8 cellular contexts compared by ENCODE assay signal in the genomic region with DNA sequence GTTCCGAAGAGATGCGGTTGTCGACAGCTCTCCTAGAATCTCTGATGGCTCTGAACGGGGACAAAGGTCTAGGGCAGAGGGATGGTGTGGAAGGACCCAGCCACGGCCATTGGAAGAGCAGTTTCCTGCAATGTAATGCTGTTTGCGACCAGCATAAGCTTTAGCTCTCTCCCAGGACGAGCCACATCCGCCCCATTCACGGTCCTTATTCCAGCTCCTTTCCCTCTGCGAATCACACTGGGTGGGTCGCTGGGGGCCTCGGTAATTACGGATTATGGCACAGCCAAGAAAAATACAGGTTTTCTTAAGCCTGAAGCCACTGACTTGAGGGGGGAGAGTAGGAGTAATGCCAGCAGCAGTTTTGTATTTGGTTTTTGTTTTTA. TPM values are rescaled to one million over a fixed set of nuclear protein-coding genes. Genes with fewer than 3 reads are reported as not detected.
DNase-seq lines count a peak whose midpoint lies in the region; ATAC-seq and TF ChIP-seq lines count a peak whose summit lies in the region.

No MANE protein-coding gene starts in this region.

- H2BK15ac ChIP-seq in mesendoderm (replicated peaks; ENCODE audit: low read depth): peak overlapping the region; percentile 27

- peak overlapping the region; percentile 85 for H3K4ac ChIP-seq in mesendoderm (ENCODE audit: low read depth, low read length)

- peak overlapping the region; percentile 95 for H3K4me3 Mint-ChIP-seq in type B pancreatic cell

- H4K5ac ChIP-seq in mesendoderm (ENCODE audit: low read length): no peak overlapping the region

- peaks cover 2% of the 10 kb centered on the region for H3K79me1 ChIP-seq in mesendoderm (ENCODE audit: low read length)

- H3K79me2 ChIP-seq in DND-41 (ENCODE audit: insufficient read depth, low read length): peaks cover 81% of the 10 kb centered on the region
- H3K79me2 ChIP-seq in mesendoderm (ENCODE audit: control insufficient read depth, insufficient read depth, low read length): peaks cover 12% of the 10 kb centered on the region

- H3K9me3 ChIP-seq in DND-41 (ENCODE audit: insufficient read depth, low read length, severe bottlenecking) (no peaks in the 10 kb centered on the region), ectodermal cell (ENCODE audit: control insufficient read depth, low read length) (no peaks in the 10 kb centered on the region)

- H3K56ac ChIP-seq in mesendoderm (ENCODE audit: low read length): peak overlapping the region; percentile 96

- H3K18ac ChIP-seq in mesendoderm (ENCODE audit: low read length): peak overlapping the region; percentile 82

- TF ChIP-seq CTCF in DND-41 (IDR thresholded peaks at IDR 0.05; ENCODE audit: borderline replicate concordance, extremely low read depth, low read length, poor library complexity, severe bottlenecking): no peak
- TF ChIP-seq CTCF in type B pancreatic cell (conservative IDR thresholded peaks at IDR 0.05): no peak

- H4K20me1 ChIP-seq in DND-41 (ENCODE audit: insufficient read depth, low read length): no peaks in the 10 kb centered on the region

- H3K9me3 Mint-ChIP-seq in type B pancreatic cell: no peaks in the 10 kb centered on the region

- H3K4me3 ChIP-seq in DND-41 (ENCODE audit: low read depth in 1 of 2, low read length in 2 of 2): peak overlapping the region; percentile 61 to 69
- H3K4me3 ChIP-seq in ectodermal cell (ENCODE audit: insufficient read depth, low read depth, low read length): peak overlapping the region; percentile 53
- peak overlapping the region; percentile 51 for H3K4me3 ChIP-seq in mesendoderm (ENCODE audit: low read length)

- WGBS in ectodermal cell, 2 experiments: 1 to 2% methylated on average over 13 of the region's 13 CpGs
- no CpG with 5 or more reads among the region's 13 CpGs for WGBS in mesendoderm (ENCODE audit: extremely low coverage, insufficient coverage, low lambda C conversion rate)

- H3K36me3 Mint-ChIP-seq in type B pancreatic cell: no peaks in the 10 kb centered on the region

- H4K8ac ChIP-seq in mesendoderm (ENCODE audit: low read depth, low read length): no peak overlapping the region

- H2AFZ ChIP-seq in DND-41 (ENCODE audit: low read depth, low read length): peak overlapping the region; percentile 21

- H3K9ac ChIP-seq in DND-41 (ENCODE audit: low read depth, low read length): peak overlapping the region; percentile 83
- peak overlapping the region; percentile 95 for H3K9ac ChIP-seq in mesendoderm (ENCODE audit: low read length)

- in situ Hi-C loops in SK-MEL-5 (cut with HindIII; ENCODE audit: low pct_unique_long_range_greater_than_20kb, low sequenced_read_pairs): no loop called here

- H3K4me1 ChIP-seq in DND-41 (ENCODE audit: insufficient read depth, low read length) (peaks cover 46% of the 10 kb centered on the region), ectodermal cell (ENCODE audit: control insufficient read depth, insufficient read depth, low read length) (peaks cover 7% of the 10 kb centered on the region), mesendoderm (ENCODE audit: control insufficient read depth, low read depth, low read length) (peaks cover 9% of the 10 kb centered on the region)

- H2BK120ac ChIP-seq in mesendoderm (ENCODE audit: low read depth, low read length): no peak overlapping the region

- no peak overlapping the region for H3K23ac ChIP-seq in mesendoderm (ENCODE audit: low read length)

- peak overlapping the region; percentile 90 for H3K4me2 ChIP-seq in DND-41 (ENCODE audit: insufficient read depth, low read length)
- peak overlapping the region; percentile 99 for H3K4me2 ChIP-seq in mesendoderm (ENCODE audit: low read length)

- peak overlapping the region; percentile 54 for H2AK5ac ChIP-seq in mesendoderm (ENCODE audit: low read length)

- peak overlapping the region; percentile 96 for H3K27ac Mint-ChIP-seq in type B pancreatic cell

- H3K27ac ChIP-seq in DND-41 (ENCODE audit: low read length) (peak overlapping the region; percentile 95), ectodermal cell (ENCODE audit: insufficient read depth, low read depth, low read length, poor library complexity, severe bottlenecking) (no peak overlapping the region), mesendoderm (ENCODE audit: low read depth, low read length) (peak overlapping the region; percentile 77)

- H3K4me1 Mint-ChIP-seq in type B pancreatic cell (ENCODE audit: unreplicated experiment): peaks cover 19% of the 10 kb centered on the region

- H3K36me3 ChIP-seq in DND-41 (ENCODE audit: insufficient read depth, low read length) (0 out of 2 replicates have a peak, but pooled peaks cover 4% of the 10 kb centered on the region), ectodermal cell (ENCODE audit: control insufficient read depth, insufficient read depth, low read length) (no peaks in the 10 kb centered on the region), mesendoderm (ENCODE audit: control insufficient read depth, insufficient read depth, low read length) (no peaks in the 10 kb centered on the region)

- peak; percentile 71 for DNase-seq in DND-41
- DNase-seq in SK-MEL-5 (ENCODE audit: low read depth, low spot score): peak; percentile 59
- peak; percentile 67 for DNase-seq in mesendoderm
- no peak for DNase-seq in type B pancreatic cell (ENCODE audit: extremely low spot score, unreplicated experiment)
- DNase-seq in NCI-H1436 treated with DMSO at 0.1 percent for 48 hours (lab: John Stamatoyannopoulos, UW): no peak
- no peak for DNase-seq in MV-4-11 (lab: John Stamatoyannopoulos, UW)

- peaks cover 88% of the 10 kb centered on the region for H3K27me3 Mint-ChIP-seq in type B pancreatic cell

- peak overlapping the region; percentile 82 for H2BK5ac ChIP-seq in mesendoderm (ENCODE audit: low read length)

- H3K27me3 ChIP-seq in DND-41 (ENCODE audit: insufficient read depth, low read length, poor library complexity) (no peaks in the 10 kb centered on the region), ectodermal cell (ENCODE audit: control insufficient read depth, insufficient read depth, low read length, poor library complexity, severe bottlenecking) (peaks cover 82% of the 10 kb centered on the region), mesendoderm (ENCODE audit: insufficient read depth, low read length, poor library complexity) (no peaks in the 10 kb centered on the region)

- peak; percentile 54 for ATAC-seq in DND-41 (ENCODE audit: insufficient read depth, low read depth)
- peak; percentile 20 for ATAC-seq in HG03095 (IDR thresholded peaks at IDR 0.05; ENCODE audit: unreplicated experiment)

RNA-seq across cellular contexts. Expression of gene ANXA2R, which starts 22.7 kb away (rescaled TPM):
- 0.40 and 0.45 TPM in 2 replicates for total RNA-seq in SK-MEL-5 (2014; rRNA removed; shearing (Covaris generic))
- polyA plus RNA-seq in SK-MEL-5 (2015; cell fraction: cytosol; rRNA removed): 0.35 and 0.94 TPM in 2 replicates
- polyA plus RNA-seq in SK-MEL-5 (2015; cell fraction: nucleus; rRNA removed): 2.9 TPM in 2 replicates
- polyA plus RNA-seq in ectodermal cell (2013, experiment 1 of 4): not detected
- polyA plus RNA-seq in ectodermal cell (2013, experiment 2 of 4): 0.30 TPM
- polyA plus RNA-seq in ectodermal cell (2013, experiment 3 of 4): not detected
- 0.49 TPM for polyA plus RNA-seq in ectodermal cell (2013, experiment 4 of 4)
- 1.2 TPM for polyA plus RNA-seq in mesendoderm (2013, experiment 1 of 2)
- polyA plus RNA-seq in mesendoderm (2013, experiment 2 of 2): 1.2 TPM
- 0.34 and 0.74 TPM in 2 replicates for total RNA-seq in type B pancreatic cell (ENCODE audit: low replicate concordance)

Comparison
In these comparisons a context has a peak if more than half of its experiments do, and no peak if none do; other contexts are left out.
1. DNase-seq: peak in DND-41 (single experiment), SK-MEL-5 (single experiment) and mesendoderm (single experiment); none in type B pancreatic cell (single experiment), NCI-H1436 treated with DMSO at 0.1 percent for 48 hours (single experiment) and MV-4-11 (single experiment).
2. Peak in every context shown above with its lines, with median percentiles within 50 percentile points of each other: H3K4me3 ChIP-seq.